Comparison of ENCODE assay signal across 9 cellular contexts in genomic region chr16:53090591-53091507, GRCh38. TPM values are rescaled to one million over a fixed set of nuclear protein-coding genes. Genes with fewer than 3 reads are reported as not detected.
DNase-seq lines count a peak whose midpoint lies in the region; ATAC-seq, FAIRE-seq and TF ChIP-seq lines count a peak whose summit lies in the region.
"Had no signal": no experiment of that assay in that cellular context is flagged by ENCODE, and none has a peak within 500 bp of the region (broad histone marks: within the 10 kb centered on the region; RNA-seq: fewer than 3 reads in every experiment).

No MANE protein-coding gene starts in this region.

- no peak overlapping the region for H3K4me3 Mint-ChIP-seq in activated CD8-positive, alpha-beta memory T cell treated with anti-CD3 and anti-CD28 coated beads, Interleukin-2, amount 10 ng/mL, durations not matched to agents 7 days and 5 days
- H3K4me3 Mint-ChIP-seq in type B pancreatic cell: no peak overlapping the region

- DNase-seq in activated CD8-positive, alpha-beta memory T cell treated with anti-CD3 and anti-CD28 coated beads, Interleukin-2, amount 10 ng/mL, durations not matched to agents 7 days and 5 days: no peak
- no peak for DNase-seq in activated CD8-positive, alpha-beta memory T cell treated with anti-CD3 and anti-CD28 coated beads for 24 hours
- DNase-seq in RWPE2 (ENCODE audit: low spot score): no peak
- peak; percentile 96 for DNase-seq in endothelial cell of umbilical vein (ENCODE audit: low read depth, low spot score)
- DNase-seq in midbrain (lab: John Stamatoyannopoulos, UW): peak; percentile 89
- DNase-seq in type B pancreatic cell (ENCODE audit: extremely low spot score, unreplicated experiment): no peak
- DNase-seq in NCI-H1417 (lab: John Stamatoyannopoulos, UW): no peak
- DNase-seq: DND-41 had no signal

- dilution Hi-C loops in endothelial cell of umbilical vein (cut with MboI; ENCODE audit: extremely low pct_ligation_motif_present, low sequenced_read_pairs): no loop called here

- peak overlapping the region; percentile 51 for H3K27ac ChIP-seq in RWPE2 (ENCODE audit: poor library complexity, severe bottlenecking)
- peak overlapping the region; percentile 72 for H3K27ac ChIP-seq in endothelial cell of umbilical vein (ENCODE audit: insufficient read depth, low read depth, low read length)

- ATAC-seq in activated CD8-positive, alpha-beta memory T cell treated with anti-CD3 and anti-CD28 coated beads, Interleukin-2, amount 10 ng/mL, durations not matched to agents 7 days and 5 days: peak; percentile 43
- ATAC-seq in HG02885 (IDR thresholded peaks at IDR 0.05; ENCODE audit: poor library complexity, unreplicated experiment) (peak; percentile 56), RWPE2 (ENCODE audit: low read depth) (peak; percentile 34; the same call in 1 of the 3 replicates)

- H3K9me3 ChIP-seq in RWPE2 (ENCODE audit: severe bottlenecking): no peaks in the 10 kb centered on the region
- no peaks in the 10 kb centered on the region for H3K9me3 ChIP-seq in endothelial cell of umbilical vein (replicated peaks; ENCODE audit: control insufficient read depth, insufficient read depth, low read length)

- H3K9ac ChIP-seq in endothelial cell of umbilical vein (replicated peaks; ENCODE audit: extremely low read depth, insufficient read depth, low read length): peak overlapping the region; percentile 35

- H3K4me1 Mint-ChIP-seq in activated CD8-positive, alpha-beta memory T cell treated with anti-CD3 and anti-CD28 coated beads, Interleukin-2, amount 10 ng/mL, durations not matched to agents 7 days and 5 days: peaks cover 44% of the 10 kb centered on the region
- H3K4me1 Mint-ChIP-seq in type B pancreatic cell (ENCODE audit: unreplicated experiment): peaks cover 37% of the 10 kb centered on the region

- peak; percentile 41 for TF ChIP-seq POLR2A in endothelial cell of umbilical vein (IDR thresholded peaks at IDR 0.05; ENCODE audit: low read depth, low read length)

- peak; percentile 93 for FAIRE-seq in endothelial cell of umbilical vein (lab: Jason Lieb, UNC)

- H3K4me1 ChIP-seq in RWPE2 (ENCODE audit: insufficient read depth, poor library complexity, severe bottlenecking) (peaks cover 40% of the 10 kb centered on the region), endothelial cell of umbilical vein (ENCODE audit: control insufficient read depth, extremely low read depth, insufficient read depth, low read length) (peaks cover 41% of the 10 kb centered on the region)

- TF ChIP-seq CTCF in RWPE2 (IDR thresholded peaks at IDR 0.05; ENCODE audit: poor library complexity, severe bottlenecking) (no peak), endothelial cell of umbilical vein (IDR thresholded peaks at IDR 0.05; ENCODE audit: extremely low read depth in 1 of 2, insufficient read depth in 1 of 2, low read depth in 1 of 2, low read length in 2 of 2) (no peak), type B pancreatic cell (conservative IDR thresholded peaks at IDR 0.05) (no peak)

- H3K36me3 ChIP-seq in RWPE2 (ENCODE audit: low read depth): peaks cover 2% of the 10 kb centered on the region; the same call in 1 of the 2 replicates
- H3K36me3 ChIP-seq in endothelial cell of umbilical vein (ENCODE audit: control insufficient read depth in 2 of 2, extremely low read depth in 1 of 2, insufficient read depth in 2 of 2, low read length in 2 of 2): no peaks in the 10 kb centered on the region

- POLR2A ChIA-PET in endothelial cell of umbilical vein (lab: Charles Lee): interaction anchor here (0.6 to 1.6 kb wide), 6 partner anchors 8 to 413 kb away, joined by 3 to 8 read pairs (median 3); no protein-coding TSS in a partner anchor

- intact Hi-C loops in endothelial cell of umbilical vein (cut with micrococcal nuclease): loop anchor here (1.0 to 5.0 kb wide), 5 partner anchors 8 to 426 kb away; no protein-coding TSS in a partner anchor

- no peak overlapping the region for H3K27ac Mint-ChIP-seq in activated CD8-positive, alpha-beta memory T cell treated with anti-CD3 and anti-CD28 coated beads, Interleukin-2, amount 10 ng/mL, durations not matched to agents 7 days and 5 days
- peak overlapping the region; percentile 32 for H3K27ac Mint-ChIP-seq in type B pancreatic cell

- no peaks in the 10 kb centered on the region for H3K9me1 ChIP-seq in endothelial cell of umbilical vein (replicated peaks; ENCODE audit: control insufficient read depth, extremely low read depth, insufficient read depth, low read length)

- peak overlapping the region; percentile 13 for H2AFZ ChIP-seq in endothelial cell of umbilical vein (ENCODE audit: low read depth, low read length)

- H3K27me3 ChIP-seq in RWPE2 (ENCODE audit: insufficient read depth, poor library complexity, severe bottlenecking): no peaks in the 10 kb centered on the region
- no peaks in the 10 kb centered on the region for H3K27me3 ChIP-seq in endothelial cell of umbilical vein (ENCODE audit: control insufficient read depth in 2 of 2, insufficient read depth in 2 of 2, low read length in 2 of 2)

- H3K27me3 Mint-ChIP-seq in activated CD8-positive, alpha-beta memory T cell treated with anti-CD3 and anti-CD28 coated beads, Interleukin-2, amount 10 ng/mL, durations not matched to agents 7 days and 5 days: no peaks in the 10 kb centered on the region
- no peaks in the 10 kb centered on the region for H3K27me3 Mint-ChIP-seq in type B pancreatic cell

- no peak overlapping the region for H3K4me3 ChIP-seq in RWPE2 (ENCODE audit: severe bottlenecking)
- no peak overlapping the region for H3K4me3 ChIP-seq in endothelial cell of umbilical vein (replicated peaks in 1 of 3; ENCODE audit: insufficient read depth in 1 of 3, low read depth in 1 of 3, low read length in 3 of 3)

- TSS peak; percentile 56 for BruUV-seq in endothelial cell of umbilical vein (replicated peaks; lab: Mats Ljungman, UMichigan)

- peak overlapping the region; percentile 73 for H3K4me2 ChIP-seq in endothelial cell of umbilical vein (ENCODE audit: insufficient read depth, low read length)

- CTCF ChIA-PET in activated CD8-positive, alpha-beta memory T cell treated with anti-CD3 and anti-CD28 coated beads, Interleukin-2, amount 10 ng/mL, durations not matched to agents 7 days and 5 days (lab: Charles Lee): interaction anchor here (1.0 kb wide), 1 partner anchor 12 kb away, joined by 3 read pairs; no protein-coding TSS in a partner anchor
- CTCF ChIA-PET in endothelial cell of umbilical vein (lab: Charles Lee): interaction anchor here (0.7 to 5.6 kb wide), 6 partner anchors 9 to 117 kb away, joined by 3 to 31 read pairs (median 8); partner anchors contain the start of gene CHD9

- H3K9me3 Mint-ChIP-seq in activated CD8-positive, alpha-beta memory T cell treated with anti-CD3 and anti-CD28 coated beads, Interleukin-2, amount 10 ng/mL, durations not matched to agents 7 days and 5 days (ENCODE audit: low read depth): no peaks in the 10 kb centered on the region
- H3K9me3 Mint-ChIP-seq in type B pancreatic cell: no peaks in the 10 kb centered on the region

- H3K36me3 Mint-ChIP-seq in activated CD8-positive, alpha-beta memory T cell treated with anti-CD3 and anti-CD28 coated beads, Interleukin-2, amount 10 ng/mL, durations not matched to agents 7 days and 5 days: peaks cover 3% of the 10 kb centered on the region
- H3K36me3 Mint-ChIP-seq in type B pancreatic cell: no peaks in the 10 kb centered on the region

- no peaks in the 10 kb centered on the region for H3K79me2 ChIP-seq in endothelial cell of umbilical vein (ENCODE audit: control insufficient read depth, insufficient read depth, low read length)

- no peaks in the 10 kb centered on the region for H4K20me1 ChIP-seq in endothelial cell of umbilical vein (replicated peaks; ENCODE audit: control insufficient read depth, extremely low read depth, insufficient read depth, low read length)

TF ChIP-seq in endothelial cell of umbilical vein, 7 proteins besides CTCF, POLR2A, EP300 and RAD21 (continues in another document):
- TF ChIP-seq MYC (IDR thresholded peaks at IDR 0.05; ENCODE audit: low read depth, low read length) (peak; percentile 45), JUN (IDR thresholded peaks at IDR 0.05; ENCODE audit: borderline replicate concordance, insufficient read depth, insufficient read length, low read depth) (no peak), EZH2 (IDR thresholded peaks at IDR 0.05; ENCODE audit: borderline replicate concordance, low read depth, low read length, severe bottlenecking) (no peak), FOS (IDR thresholded peaks at IDR 0.05; ENCODE audit: borderline replicate concordance, insufficient read depth, low read length) (peak; percentile 71), POLR2AphosphoS5 (IDR thresholded peaks at IDR 0.05; ENCODE audit: insufficient read depth, low read depth, low read length) (peak; percentile 93), GATA2 (IDR thresholded peaks at IDR 0.05; ENCODE audit: insufficient read depth, insufficient read length, low read depth, low read length) (no peak)

RNA-seq across cellular contexts. Expression of gene CHD9, which starts 36.1 kb away (rescaled TPM):
- total RNA-seq in activated CD8-positive, alpha-beta memory T cell treated with anti-CD3 and anti-CD28 coated beads, Interleukin-2, amount 10 ng/mL, durations not matched to agents 7 days and 5 days: 10 to 100 TPM; 23.7 to 32.7 TPM
- total RNA-seq in endothelial cell of umbilical vein (59.2 and 62.1 TPM in 2 replicates), type B pancreatic cell (ENCODE audit: low replicate concordance) (45.8 and 68.6 TPM in 2 replicates)
- 8.6 and 9.9 TPM in 2 replicates for polyA plus RNA-seq in endothelial cell of umbilical vein
- 10.7 and 11.8 TPM in 2 replicates for polyA plus RNA-seq in endothelial cell of umbilical vein (2011; cell fraction: cytosol; rRNA removed)
- polyA plus RNA-seq in endothelial cell of umbilical vein (2011; cell fraction: nucleus; rRNA removed): 54.6 and 64.1 TPM in 2 replicates
- polyA plus RNA-seq in endothelial cell of umbilical vein (2012): 21.5 and 28.0 TPM in 2 replicates
- 96.2 and 101 TPM in 2 replicates for polyA minus RNA-seq in endothelial cell of umbilical vein
- 18.7 TPM for polyA minus RNA-seq in endothelial cell of umbilical vein (2011; cell fraction: cytosol; rRNA and poly(A)+ RNA removed)
- 134 and 216 TPM in 2 replicates for polyA minus RNA-seq in endothelial cell of umbilical vein (2011; cell fraction: nucleus; rRNA and poly(A)+ RNA removed)

RNA-seq across cellular contexts. Expression of gene CHD9NB, which starts 38.2 kb away (rescaled TPM):
- under 1 TPM; 0.52 to 0.79 TPM for total RNA-seq in activated CD8-positive, alpha-beta memory T cell treated with anti-CD3 and anti-CD28 coated beads, Interleukin-2, amount 10 ng/mL, durations not matched to agents 7 days and 5 days
- total RNA-seq in endothelial cell of umbilical vein (0.66 and 1.7 TPM in 2 replicates), type B pancreatic cell (ENCODE audit: low replicate concordance) (2.6 and 4.4 TPM in 2 replicates)
- polyA plus RNA-seq in endothelial cell of umbilical vein: 0.35 and 0.44 TPM in 2 replicates
- 0.58 TPM in 2 replicates for polyA plus RNA-seq in endothelial cell of umbilical vein (2011; cell fraction: cytosol; rRNA removed)
- polyA plus RNA-seq in endothelial cell of umbilical vein (2011; cell fraction: nucleus; rRNA removed): 0.94 and 1.2 TPM in 2 replicates
- polyA plus RNA-seq in endothelial cell of umbilical vein (2012): 0.71 and 1.5 TPM in 2 replicates
- 0.53 and 1.4 TPM in 2 replicates for polyA minus RNA-seq in endothelial cell of umbilical vein
- polyA minus RNA-seq in endothelial cell of umbilical vein (2011; cell fraction: cytosol; rRNA and poly(A)+ RNA removed): not detected
- polyA minus RNA-seq in endothelial cell of umbilical vein (2011; cell fraction: nucleus; rRNA and poly(A)+ RNA removed): 0.72 and 1.3 TPM in 2 replicates

Comparison
In these comparisons a context has a peak if more than half of its experiments do, and no peak if none do; other contexts are left out.
1. DNase-seq: peak in endothelial cell of umbilical vein (single experiment) and midbrain (single experiment); none in activated CD8-positive, alpha-beta memory T cell treated with anti-CD3 and anti-CD28 coated beads, Interleukin-2, amount 10 ng/mL, durations not matched to agents 7 days and 5 days (single experiment), activated CD8-positive, alpha-beta memory T cell treated with anti-CD3 and anti-CD28 coated beads for 24 hours (single experiment), RWPE2 (single experiment), type B pancreatic cell (single experiment) and NCI-H1417 (0 of 3).
2. Peak in every context shown above with its lines, with median percentiles within 50 percentile points of each other: ATAC-seq.